In the genomic region with DNA sequence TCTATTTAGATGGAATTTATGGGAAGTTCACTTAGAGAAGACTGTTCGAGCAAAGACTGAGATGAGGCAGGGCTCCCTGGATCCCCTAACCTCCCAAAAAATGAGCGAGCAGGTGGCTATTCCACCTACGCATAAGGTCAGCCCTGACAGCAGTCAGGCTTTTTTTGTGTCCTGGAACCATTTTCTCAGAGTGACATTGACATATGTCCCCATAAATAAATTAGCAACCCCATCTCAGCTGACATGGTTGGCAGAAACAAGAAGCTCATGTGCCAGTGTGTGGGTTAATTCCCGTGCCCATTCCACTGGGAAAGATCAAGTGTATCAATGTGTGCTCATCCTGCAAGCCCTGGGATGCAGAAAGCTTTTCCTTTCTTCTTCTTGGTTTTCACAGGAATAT, we compare ENCODE assay signal across 21 cellular contexts.
DNase-seq lines count a peak whose midpoint lies in the region; ATAC-seq and TF ChIP-seq lines count a peak whose summit lies in the region.
"Had no signal": no experiment of that assay in that cellular context is flagged by ENCODE, and none has a peak within 500 bp of the region (broad histone marks: within the 10 kb centered on the region; RNA-seq: fewer than 3 reads in every experiment).

No MANE protein-coding gene starts in this region.

- CTCF ChIA-PET in T-cell (lab: Charles Lee), result interaction anchor here in 1 of 2 donors (0.6 kb wide), 1 partner anchor 129 kb away, joined by 3 read pairs; no protein-coding TSS in a partner anchor

- H3K27me3 ChIP-seq in prostate gland (replicated peaks; ENCODE audit: insufficient read depth), result no peaks in the 10 kb centered on the region
- H3K27me3 ChIP-seq: BE2C, BLaER1 had no signal

- no peak overlapping the region for H3K27ac ChIP-seq in prostate gland
- H3K27ac ChIP-seq: BLaER1 had no signal

- intact Hi-C loops in prostate gland (cut with DNase I), result no loop called here

- 81% methylated on average over 4 of the region's 4 CpGs for WGBS in prostate gland

- no peaks in the 10 kb centered on the region for H3K9me3 ChIP-seq in prostate gland
- H3K9me3 ChIP-seq: BE2C, BLaER1 had no signal

- no peak overlapping the region for H3K4me3 ChIP-seq in prostate gland
- H3K4me3 ChIP-seq: BLaER1 had no signal

- TF ChIP-seq CTCF in prostate gland (IDR thresholded peaks at IDR 0.05), result no peak

- H3K27me3 Mint-ChIP-seq in T-cell, result no peaks in the 10 kb centered on the region
- H3K27me3 Mint-ChIP-seq: CD4-positive, alpha-beta memory T cell; CD4-positive, CD25-positive, alpha-beta regulatory T cell; CD8-positive, alpha-beta memory T cell had no signal

- POLR2A ChIA-PET in T-cell (lab: Charles Lee), result interaction anchor here in 1 of 2 donors (0.6 kb wide), 1 partner anchor 25 kb away, joined by 3 read pairs; no protein-coding TSS in a partner anchor

- no peaks in the 10 kb centered on the region for H3K4me1 ChIP-seq in prostate gland (replicated peaks)
- H3K4me1 ChIP-seq: BE2C, BLaER1 had no signal

- no peak overlapping the region for H3K27ac Mint-ChIP-seq in T-cell
- H3K27ac Mint-ChIP-seq: CD4-positive, alpha-beta memory T cell; CD8-positive, alpha-beta memory T cell had no signal

- TF ChIP-seq POLR2A in prostate gland (IDR thresholded peaks at IDR 0.05), result no peak

- no peaks in the 10 kb centered on the region for H3K36me3 ChIP-seq in prostate gland
- H3K36me3 ChIP-seq: BE2C, BLaER1 had no signal

- DNase-seq in cerebellar cortex (ENCODE audit: low spot score) (peak; percentile 91), cerebellum (ENCODE audit: low spot score) (peak; percentile 76), prostate gland (ENCODE audit: low spot score) (no peak), T-cell (no peak)
- DNase-seq: 8988T; ACHN; BE2C; CD4-positive, alpha-beta memory T cell; CD4-positive, CD25-positive, alpha-beta regulatory T cell; CD8-positive, alpha-beta memory T cell; COR-L47; DMS 273 treated with DMSO at 0.1 percent for 48 hours; DMS153; DMS53; DMS79; DND-41; EL; GF-D8 had no signal

- no peaks in the 10 kb centered on the region for H3K36me3 Mint-ChIP-seq in T-cell
- H3K36me3 Mint-ChIP-seq: CD14-positive monocyte; CD4-positive, alpha-beta memory T cell; CD4-positive, CD25-positive, alpha-beta regulatory T cell; CD8-positive, alpha-beta memory T cell had no signal

- peaks cover 3 to 21% (median 10%) of the 10 kb centered on the region in 3 donors for H3K9me3 Mint-ChIP-seq in T-cell

- no peak for ATAC-seq in GM19023 (IDR thresholded peaks at IDR 0.05; ENCODE audit: unreplicated experiment)
- ATAC-seq in T-cell (replicated peaks in 1 of 4), result no peak

- H3K4me1 Mint-ChIP-seq in T-cell, result no peaks in the 10 kb centered on the region
- H3K4me1 Mint-ChIP-seq: CD14-positive monocyte; CD4-positive, alpha-beta memory T cell; CD4-positive, CD25-positive, alpha-beta regulatory T cell; CD8-positive, alpha-beta memory T cell had no signal

- no peak overlapping the region for H3K4me3 Mint-ChIP-seq in T-cell
- H3K4me3 Mint-ChIP-seq: CD14-positive monocyte; CD4-positive, alpha-beta memory T cell; CD4-positive, CD25-positive, alpha-beta regulatory T cell; CD8-positive, alpha-beta memory T cell had no signal

Comparison
In these comparisons a context has a peak if more than half of its experiments do, and no peak if none do; other contexts are left out.
1. DNase-seq: peak in cerebellar cortex (single experiment) and cerebellum (single experiment); none in prostate gland (single experiment) and T-cell (0 of 34).